Comparison of ENCODE assay signal across 11 cellular contexts in genomic region chr10:89280501-89280900, GRCh38.
"Had no signal": no experiment of that assay in that cellular context is flagged by ENCODE, and none has a peak within 500 bp of the region (broad histone marks: within the 10 kb centered on the region; RNA-seq: fewer than 3 reads in every experiment).

No MANE protein-coding gene starts in this region.

- DNase-seq: activated B cell treated with CpG ODN at 0.5 μM for 24 hours; activated CD4-positive, alpha-beta T cell treated with anti-CD3 and anti-CD28 coated beads for 48 hours; activated CD8-positive, alpha-beta memory T cell treated with anti-CD3 and anti-CD28 coated beads, Interleukin-2, amount 50 U/mL, for 48 hours; activated naive CD8-positive, alpha-beta T cell treated with anti-CD3 and anti-CD28 coated beads for 36 hours; amygdala; kidney glomerular epithelial cell; sigmoid colon; stimulated activated CD4-positive, alpha-beta T cell treated with anti-CD3 and anti-CD28 coated beads, Interleukin-1b, Interleukin-23, amount 100 ng/mL, for 48 hours; T-helper 2 cell; tibial artery had no signal

- H3K9me3 ChIP-seq: sigmoid colon, tibial artery had no signal

- H3K27me3 Mint-ChIP-seq: activated B cell treated with CpG ODN at 0.5 μM for 24 hours; activated naive CD8-positive, alpha-beta T cell treated with anti-CD3 and anti-CD28 coated beads for 36 hours; brain had no signal

- H3K36me3 Mint-ChIP-seq: activated naive CD8-positive, alpha-beta T cell treated with anti-CD3 and anti-CD28 coated beads for 36 hours; brain had no signal

- H3K4me3 Mint-ChIP-seq: activated B cell treated with CpG ODN at 0.5 μM for 24 hours; activated naive CD8-positive, alpha-beta T cell treated with anti-CD3 and anti-CD28 coated beads for 36 hours; brain had no signal

- H3K4me1 Mint-ChIP-seq: activated naive CD8-positive, alpha-beta T cell treated with anti-CD3 and anti-CD28 coated beads for 36 hours had no signal

- H3K27ac Mint-ChIP-seq: activated B cell treated with CpG ODN at 0.5 μM for 24 hours; activated naive CD8-positive, alpha-beta T cell treated with anti-CD3 and anti-CD28 coated beads for 36 hours had no signal

- H3K9me3 Mint-ChIP-seq: activated B cell treated with CpG ODN at 0.5 μM for 24 hours; activated naive CD8-positive, alpha-beta T cell treated with anti-CD3 and anti-CD28 coated beads for 36 hours; brain had no signal

- H3K36me3 ChIP-seq: sigmoid colon, tibial artery had no signal

- H3K4me3 ChIP-seq: sigmoid colon, tibial artery had no signal

- H3K27me3 ChIP-seq: sigmoid colon, tibial artery had no signal
